ENCODE assay signal across 8 cellular contexts in genomic region chr6:152170702-152171667, GRCh38.
DNase-seq lines count a peak whose midpoint lies in the region; ATAC-seq and TF ChIP-seq lines count a peak whose summit lies in the region.

No MANE protein-coding gene starts in this region.

- ATAC-seq in GM21515 (IDR thresholded peaks at IDR 0.05; ENCODE audit: unreplicated experiment) = peak; percentile 93

- H3K27ac ChIP-seq in KMS-11 (peak overlapping the region; percentile 38; the same call in 1 of the 2 replicates), angular gyrus (ENCODE audit: low read depth, low read length) (peak overlapping the region; percentile 5), spleen (peak overlapping the region; percentile 31 to 70 (median 62))

- no peaks in the 10 kb centered on the region for H3K4me1 ChIP-seq in KMS-11 (ENCODE audit: low read depth, poor library complexity, severe bottlenecking)
- peaks cover 0 to 56% (median 14%) of the 10 kb centered on the region in 6 donors for H3K4me1 ChIP-seq in spleen

- WGBS in spleen, 5 donors = 54 to 73% (median 71%) methylated on average over 13 of the region's 13 CpGs

- H2AFZ ChIP-seq in KMS-11 (ENCODE audit: low read depth) = no peak overlapping the region

- H4K20me1 ChIP-seq in KMS-11 (ENCODE audit: insufficient read depth) = no peaks in the 10 kb centered on the region

- H3K4me2 ChIP-seq in KMS-11 = 0 out of 2 replicates have a peak overlapping the region, but pooled peaks have one; percentile 3

- DNase-seq in Caki2 (ENCODE audit: low read depth) (peak; percentile 38), spleen (no peak), cerebellar nuclear complex (lab: John Stamatoyannopoulos, UW) (no peak), DMS79 (lab: John Stamatoyannopoulos, UW) (no peak), UCSD-AML1 (lab: John Stamatoyannopoulos, UW; ENCODE audit: unreplicated experiment) (no peak)

- H3K4me3 ChIP-seq in KMS-11 (IDR thresholded peaks at IDR 0.05; ENCODE audit: insufficient read depth, low read depth, low read length) (no peak overlapping the region), spleen (peak overlapping the region in 1 of 8 donors; percentile 4)

- H3K9ac ChIP-seq in KMS-11 = no peak overlapping the region

- TF ChIP-seq POLR2A in spleen (IDR thresholded peaks at IDR 0.05) = peak in 1 of 3 donors; percentile 6

- no peak for TF ChIP-seq CTCF in KMS-11 (conservative IDR thresholded peaks at IDR 0.05; ENCODE audit: low read depth, low read length)
- TF ChIP-seq CTCF in spleen (IDR thresholded peaks at IDR 0.05 in 8 of 11, conservative IDR thresholded peaks at IDR 0.05 in 3 of 11) = no peak

- no peaks in the 10 kb centered on the region for H3K9me3 ChIP-seq in spleen

- H3K27me3 ChIP-seq in KMS-11 (ENCODE audit: insufficient read depth, low read depth) = no peaks in the 10 kb centered on the region
- H3K27me3 ChIP-seq in spleen (replicated peaks in 1 of 7) = no peaks in the 10 kb centered on the region

- H3K36me3 ChIP-seq in KMS-11 (ENCODE audit: insufficient read depth) (no peaks in the 10 kb centered on the region), spleen (peaks cover 0 to 90% (median 47%) of the 10 kb centered on the region in 6 donors)

- in situ Hi-C loops in Caki2 (cut with HindIII; ENCODE audit: low pct_unique_long_range_greater_than_20kb, low sequenced_read_pairs) = no loop called here

- no peaks in the 10 kb centered on the region for H3K79me2 ChIP-seq in KMS-11 (ENCODE audit: insufficient read depth, low read depth)

- intact Hi-C loops in spleen (cut with DNase I; ENCODE audit: low total_unique reads) = no loop called here

Comparison
In these comparisons a context has a peak if more than half of its experiments do, and no peak if none do; other contexts are left out.
1. H3K27ac ChIP-seq: peak in every context shown above with its lines; median percentile 62 in spleen; 38 in KMS-11; 5 in angular gyrus.